Comparison of ENCODE assay signal across 8 cellular contexts in the genomic region with DNA sequence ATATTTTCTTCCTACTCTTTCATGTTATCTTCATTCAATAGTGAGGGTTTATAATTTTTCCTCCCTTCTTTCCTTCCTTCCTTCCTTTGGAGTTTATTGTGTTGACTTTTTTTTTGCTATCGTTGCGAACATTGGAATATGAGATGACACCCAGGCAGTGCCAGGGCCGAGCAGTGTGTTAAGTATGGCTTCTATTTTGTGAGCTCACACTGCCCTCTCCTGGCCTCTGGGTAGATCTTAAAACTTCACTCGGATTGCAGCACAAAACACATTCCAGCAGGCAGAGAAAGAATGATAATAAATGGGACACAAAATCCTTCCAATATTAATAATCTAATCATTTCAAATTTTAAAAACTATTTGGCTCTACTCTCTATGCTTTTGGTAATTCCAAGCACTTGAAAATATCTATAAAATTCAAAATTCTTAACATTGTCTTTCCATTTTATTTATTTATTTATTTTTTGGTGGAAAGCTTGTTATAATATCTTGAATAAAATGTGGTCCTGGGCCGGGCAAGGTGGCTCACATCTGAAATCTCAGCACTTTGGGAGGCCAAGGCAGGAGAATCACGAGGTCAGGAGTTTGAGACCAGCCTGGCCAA.
DNase-seq lines count a peak whose midpoint lies in the region; ATAC-seq and TF ChIP-seq lines count a peak whose summit lies in the region.

No MANE protein-coding gene starts in this region.

- TF ChIP-seq EP300 in Ishikawa (IDR thresholded peaks at IDR 0.05; ENCODE audit: borderline replicate concordance), result no peak

- no peaks in the 10 kb centered on the region for H3K4me1 ChIP-seq in Peyer's patch
- peaks cover 0 to 4% (median 0%) of the 10 kb centered on the region in 4 donors for H3K4me1 ChIP-seq in tibial artery

- no peaks in the 10 kb centered on the region for H3K36me3 ChIP-seq in Peyer's patch
- no peaks in the 10 kb centered on the region for H3K36me3 ChIP-seq in tibial artery

- H3K27me3 ChIP-seq in Peyer's patch (no peaks in the 10 kb centered on the region), tibial artery (no peaks in the 10 kb centered on the region)

- peak; percentile 72 for ATAC-seq in GM19395 (IDR thresholded peaks at IDR 0.05; ENCODE audit: unreplicated experiment)
- ATAC-seq in omental fat pad (ENCODE audit: low FRiP score), result no peak

- H3K4me3 ChIP-seq in Peyer's patch, result no peak overlapping the region
- H3K4me3 ChIP-seq in fibroblast of villous mesenchyme (ENCODE audit: low read depth, low read length), result no peak overlapping the region
- H3K4me3 ChIP-seq in tibial artery, result no peak overlapping the region

- peak; percentile 94 for DNase-seq in Ammon's horn (ENCODE audit: low spot score)
- peak; percentile 60 to 90 (median 63) for DNase-seq in Peyer's patch
- peak; percentile 24 for DNase-seq in activated T-helper 1 cell treated with Interleukin-2 at 50 U/mL for 16 hours (ENCODE audit: low read depth)
- peak; percentile 81 for DNase-seq in fibroblast of villous mesenchyme (ENCODE audit: low read depth)
- peak; percentile 39 for DNase-seq in omental fat pad (ENCODE audit: low spot score)
- DNase-seq in tibial artery, result peak; percentile 69

- no peak overlapping the region for H3K27ac ChIP-seq in Peyer's patch
- H3K27ac ChIP-seq in tibial artery, result no peak overlapping the region

- intact Hi-C loops in tibial artery (cut with DNase I; ENCODE audit: low total_unique reads), result no loop called here

- no peaks in the 10 kb centered on the region for H3K9me3 ChIP-seq in Peyer's patch
- H3K9me3 ChIP-seq in tibial artery, result no peaks in the 10 kb centered on the region

- TF ChIP-seq RAD21 in Ishikawa (IDR thresholded peaks at IDR 0.05; ENCODE audit: low read depth), result peak; percentile 95

- TF ChIP-seq CTCF in Peyer's patch (IDR thresholded peaks at IDR 0.05), result peak in 5 of 6 experiments; percentile 48 to 91 (median 90)
- TF ChIP-seq CTCF in fibroblast of villous mesenchyme (IDR thresholded peaks at IDR 0.05; ENCODE audit: insufficient read depth, low read depth, low read length), result peak; percentile 69
- TF ChIP-seq CTCF in omental fat pad (IDR thresholded peaks at IDR 0.05), result peak in 1 of 3 donors; percentile 16
- TF ChIP-seq CTCF in tibial artery (IDR thresholded peaks at IDR 0.05), result peak; percentile 53 to 65

- TF ChIP-seq POLR2A in Peyer's patch (IDR thresholded peaks at IDR 0.05), result no peak

TF ChIP-seq in Ishikawa, 13 proteins besides CTCF, POLR2A, EP300 and RAD21:
- TF ChIP-seq YY1 (IDR thresholded peaks at IDR 0.05; ENCODE audit: low read depth), result no peak
- TF ChIP-seq NFIC (IDR thresholded peaks at IDR 0.05), result no peak
- TF ChIP-seq, protein P1, sequence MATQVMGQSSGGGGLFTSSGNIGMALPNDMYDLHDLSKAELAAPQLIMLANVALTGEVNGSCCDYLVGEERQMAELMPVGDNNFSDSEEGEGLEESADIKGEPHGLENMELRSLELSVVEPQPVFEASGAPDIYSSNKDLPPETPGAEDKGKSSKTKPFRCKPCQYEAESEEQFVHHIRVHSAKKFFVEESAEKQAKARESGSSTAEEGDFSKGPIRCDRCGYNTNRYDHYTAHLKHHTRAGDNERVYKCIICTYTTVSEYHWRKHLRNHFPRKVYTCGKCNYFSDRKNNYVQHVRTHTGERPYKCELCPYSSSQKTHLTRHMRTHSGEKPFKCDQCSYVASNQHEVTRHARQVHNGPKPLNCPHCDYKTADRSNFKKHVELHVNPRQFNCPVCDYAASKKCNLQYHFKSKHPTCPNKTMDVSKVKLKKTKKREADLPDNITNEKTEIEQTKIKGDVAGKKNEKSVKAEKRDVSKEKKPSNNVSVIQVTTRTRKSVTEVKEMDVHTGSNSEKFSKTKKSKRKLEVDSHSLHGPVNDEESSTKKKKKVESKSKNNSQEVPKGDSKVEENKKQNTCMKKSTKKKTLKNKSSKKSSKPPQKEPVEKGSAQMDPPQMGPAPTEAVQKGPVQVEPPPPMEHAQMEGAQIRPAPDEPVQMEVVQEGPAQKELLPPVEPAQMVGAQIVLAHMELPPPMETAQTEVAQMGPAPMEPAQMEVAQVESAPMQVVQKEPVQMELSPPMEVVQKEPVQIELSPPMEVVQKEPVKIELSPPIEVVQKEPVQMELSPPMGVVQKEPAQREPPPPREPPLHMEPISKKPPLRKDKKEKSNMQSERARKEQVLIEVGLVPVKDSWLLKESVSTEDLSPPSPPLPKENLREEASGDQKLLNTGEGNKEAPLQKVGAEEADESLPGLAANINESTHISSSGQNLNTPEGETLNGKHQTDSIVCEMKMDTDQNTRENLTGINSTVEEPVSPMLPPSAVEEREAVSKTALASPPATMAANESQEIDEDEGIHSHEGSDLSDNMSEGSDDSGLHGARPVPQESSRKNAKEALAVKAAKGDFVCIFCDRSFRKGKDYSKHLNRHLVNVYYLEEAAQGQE (IDR thresholded peaks at IDR 0.05; ENCODE audit: low read depth), result no peak
- no peak for TF ChIP-seq CREB1 (IDR thresholded peaks at IDR 0.05; ENCODE audit: low read depth)
- no peak for TF ChIP-seq TAF1 (IDR thresholded peaks at IDR 0.05; ENCODE audit: low read depth)
- no peak for TF ChIP-seq CEBPB (IDR thresholded peaks at IDR 0.05)
- no peak for TF ChIP-seq TCF12 (IDR thresholded peaks at IDR 0.05; ENCODE audit: low read depth)
- TF ChIP-seq, protein P2, sequence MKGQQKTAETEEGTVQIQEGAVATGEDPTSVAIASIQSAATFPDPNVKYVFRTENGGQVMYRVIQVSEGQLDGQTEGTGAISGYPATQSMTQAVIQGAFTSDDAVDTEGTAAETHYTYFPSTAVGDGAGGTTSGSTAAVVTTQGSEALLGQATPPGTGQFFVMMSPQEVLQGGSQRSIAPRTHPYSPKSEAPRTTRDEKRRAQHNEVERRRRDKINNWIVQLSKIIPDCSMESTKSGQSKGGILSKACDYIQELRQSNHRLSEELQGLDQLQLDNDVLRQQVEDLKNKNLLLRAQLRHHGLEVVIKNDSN (IDR thresholded peaks at IDR 0.05), result no peak
- TF ChIP-seq EGR1 (IDR thresholded peaks at IDR 0.05), result no peak
- TF ChIP-seq ZBTB7A (IDR thresholded peaks at IDR 0.05; ENCODE audit: low read depth), result no peak
- TF ChIP-seq, protein P3, sequence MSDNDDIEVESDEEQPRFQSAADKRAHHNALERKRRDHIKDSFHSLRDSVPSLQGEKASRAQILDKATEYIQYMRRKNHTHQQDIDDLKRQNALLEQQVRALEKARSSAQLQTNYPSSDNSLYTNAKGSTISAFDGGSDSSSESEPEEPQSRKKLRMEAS (IDR thresholded peaks at IDR 0.05), result no peak
- no peak for TF ChIP-seq TEAD4 (IDR thresholded peaks at IDR 0.05)
- no peak for TF ChIP-seq FOXM1 (IDR thresholded peaks at IDR 0.05; ENCODE audit: borderline replicate concordance, low read depth)

Comparison
In these comparisons a context has a peak if more than half of its experiments do, and no peak if none do; other contexts are left out.
1. DNase-seq: peak in every context shown above with its lines; median percentile 94 in Ammon's horn; 81 in fibroblast of villous mesenchyme; 69 in tibial artery; 63 in Peyer's patch; 39 in omental fat pad; 24 in activated T-helper 1 cell treated with Interleukin-2 at 50 U/mL for 16 hours.